Comparison of ENCODE assay signal across 9 cellular contexts in genomic region chr18:36283448-36283847, GRCh38.
"Had no signal": no experiment of that assay in that cellular context is flagged by ENCODE, and none has a peak within 500 bp of the region (broad histone marks: within the 10 kb centered on the region; RNA-seq: fewer than 3 reads in every experiment).

No MANE protein-coding gene starts in this region.

- H3K36me3 ChIP-seq: HAP-1 had no signal

- H3K27ac Mint-ChIP-seq: GM23338, H9, HFFc6 had no signal

- DNase-seq: GM23248, GOT3, H7, H9, HCEC 1CT, HFFc6 had no signal

- H3K4me3 Mint-ChIP-seq: GM23338, H9, HFFc6 had no signal

- H3K27ac ChIP-seq: GM23248 had no signal

- H3K4me1 ChIP-seq: HAP-1 had no signal

- ATAC-seq: HCT116 had no signal

- H3K4me3 ChIP-seq: GM23248, GM23338, HAP-1 had no signal
